Comparison of ENCODE assay signal across 1 cellular context in genomic region chr2:230669386-230669935, GRCh38.
TF ChIP-seq lines count a peak whose summit lies in the region.

No MANE protein-coding gene starts in this region.

TF ChIP-seq in IMR-90, 13 proteins besides CTCF, POLR2A, EP300 and RAD21:
- TF ChIP-seq RCOR1 (IDR thresholded peaks at IDR 0.05; ENCODE audit: insufficient replicate concordance, low read length) (no peak), MAFK (IDR thresholded peaks at IDR 0.05; ENCODE audit: low read depth, low read length) (no peak), RFX5 (IDR thresholded peaks at IDR 0.05; ENCODE audit: low read depth, low read length) (no peak), MAZ (IDR thresholded peaks at IDR 0.05; ENCODE audit: borderline replicate concordance, low read depth, low read length) (no peak), SMC3 (IDR thresholded peaks at IDR 0.05; ENCODE audit: low read depth, low read length) (no peak), CHD1 (IDR thresholded peaks at IDR 0.05; ENCODE audit: low read depth, low read length) (no peak), BHLHE40 (IDR thresholded peaks at IDR 0.05; ENCODE audit: low read depth, low read length) (no peak), ELK1 (IDR thresholded peaks at IDR 0.05; ENCODE audit: borderline replicate concordance, low read depth, low read length) (no peak), NFE2L2 (IDR thresholded peaks at IDR 0.05; ENCODE audit: low read depth, low read length) (no peak), MXI1 (IDR thresholded peaks at IDR 0.05; ENCODE audit: borderline replicate concordance, low read depth, low read length) (no peak), USF2 (IDR thresholded peaks at IDR 0.05; ENCODE audit: low read depth, low read length) (no peak), CEBPB (IDR thresholded peaks at IDR 0.05; ENCODE audit: low read depth, low read length) (no peak), FOS (IDR thresholded peaks at IDR 0.05; ENCODE audit: low read depth, low read length) (no peak)
TF ChIP-seq in IMR-90: peak in this region for 0.
